ENCODE assay signal across 1 cellular context in the genomic region with DNA sequence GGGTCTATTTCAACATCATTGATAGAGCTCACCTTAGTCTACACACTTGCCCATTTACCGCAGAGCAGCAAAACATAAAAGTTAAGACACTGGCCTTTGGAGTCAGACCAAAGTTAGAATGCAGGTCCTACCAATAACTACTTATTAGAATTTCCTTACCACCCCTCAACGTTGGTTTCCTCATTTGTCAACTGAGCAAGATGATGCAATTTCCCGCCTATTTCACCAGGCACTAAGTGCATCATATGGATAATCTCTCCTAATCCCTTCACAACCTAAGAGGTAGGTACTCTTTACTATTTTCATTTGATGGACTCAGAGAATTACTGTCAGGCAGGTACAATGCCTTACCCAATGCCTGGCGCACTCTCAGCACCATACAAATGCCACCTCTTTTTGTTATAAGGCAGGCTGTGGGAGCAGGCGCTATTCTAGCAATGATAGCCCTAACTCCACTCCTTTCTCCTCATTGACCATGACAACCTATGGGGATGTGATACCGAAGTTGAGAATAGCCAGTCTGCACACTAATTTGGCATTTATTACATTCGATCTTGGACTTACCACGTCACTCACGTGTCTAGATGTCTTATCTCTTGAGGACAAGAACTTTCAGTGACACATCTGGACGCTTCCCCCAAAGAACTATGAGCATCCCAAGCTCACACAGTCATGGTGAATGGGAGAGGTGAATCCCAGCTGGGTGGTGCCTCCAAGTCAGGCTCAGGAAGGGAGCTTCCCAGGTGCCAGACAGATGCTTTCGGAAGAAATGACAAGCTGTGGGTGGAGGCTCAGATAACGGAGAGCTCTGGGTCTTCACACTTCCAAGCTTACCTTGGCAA.
A peak's percentile ranks its signal among the peaks of the same experiment; 100 is the strongest.
TF ChIP-seq lines count a peak whose summit lies in the region.

No MANE protein-coding gene starts in this region.

TF ChIP-seq in K562, 482 proteins besides CTCF, POLR2A, EP300 and RAD21 (continued from another document):
- TF ChIP-seq, protein P1, sequence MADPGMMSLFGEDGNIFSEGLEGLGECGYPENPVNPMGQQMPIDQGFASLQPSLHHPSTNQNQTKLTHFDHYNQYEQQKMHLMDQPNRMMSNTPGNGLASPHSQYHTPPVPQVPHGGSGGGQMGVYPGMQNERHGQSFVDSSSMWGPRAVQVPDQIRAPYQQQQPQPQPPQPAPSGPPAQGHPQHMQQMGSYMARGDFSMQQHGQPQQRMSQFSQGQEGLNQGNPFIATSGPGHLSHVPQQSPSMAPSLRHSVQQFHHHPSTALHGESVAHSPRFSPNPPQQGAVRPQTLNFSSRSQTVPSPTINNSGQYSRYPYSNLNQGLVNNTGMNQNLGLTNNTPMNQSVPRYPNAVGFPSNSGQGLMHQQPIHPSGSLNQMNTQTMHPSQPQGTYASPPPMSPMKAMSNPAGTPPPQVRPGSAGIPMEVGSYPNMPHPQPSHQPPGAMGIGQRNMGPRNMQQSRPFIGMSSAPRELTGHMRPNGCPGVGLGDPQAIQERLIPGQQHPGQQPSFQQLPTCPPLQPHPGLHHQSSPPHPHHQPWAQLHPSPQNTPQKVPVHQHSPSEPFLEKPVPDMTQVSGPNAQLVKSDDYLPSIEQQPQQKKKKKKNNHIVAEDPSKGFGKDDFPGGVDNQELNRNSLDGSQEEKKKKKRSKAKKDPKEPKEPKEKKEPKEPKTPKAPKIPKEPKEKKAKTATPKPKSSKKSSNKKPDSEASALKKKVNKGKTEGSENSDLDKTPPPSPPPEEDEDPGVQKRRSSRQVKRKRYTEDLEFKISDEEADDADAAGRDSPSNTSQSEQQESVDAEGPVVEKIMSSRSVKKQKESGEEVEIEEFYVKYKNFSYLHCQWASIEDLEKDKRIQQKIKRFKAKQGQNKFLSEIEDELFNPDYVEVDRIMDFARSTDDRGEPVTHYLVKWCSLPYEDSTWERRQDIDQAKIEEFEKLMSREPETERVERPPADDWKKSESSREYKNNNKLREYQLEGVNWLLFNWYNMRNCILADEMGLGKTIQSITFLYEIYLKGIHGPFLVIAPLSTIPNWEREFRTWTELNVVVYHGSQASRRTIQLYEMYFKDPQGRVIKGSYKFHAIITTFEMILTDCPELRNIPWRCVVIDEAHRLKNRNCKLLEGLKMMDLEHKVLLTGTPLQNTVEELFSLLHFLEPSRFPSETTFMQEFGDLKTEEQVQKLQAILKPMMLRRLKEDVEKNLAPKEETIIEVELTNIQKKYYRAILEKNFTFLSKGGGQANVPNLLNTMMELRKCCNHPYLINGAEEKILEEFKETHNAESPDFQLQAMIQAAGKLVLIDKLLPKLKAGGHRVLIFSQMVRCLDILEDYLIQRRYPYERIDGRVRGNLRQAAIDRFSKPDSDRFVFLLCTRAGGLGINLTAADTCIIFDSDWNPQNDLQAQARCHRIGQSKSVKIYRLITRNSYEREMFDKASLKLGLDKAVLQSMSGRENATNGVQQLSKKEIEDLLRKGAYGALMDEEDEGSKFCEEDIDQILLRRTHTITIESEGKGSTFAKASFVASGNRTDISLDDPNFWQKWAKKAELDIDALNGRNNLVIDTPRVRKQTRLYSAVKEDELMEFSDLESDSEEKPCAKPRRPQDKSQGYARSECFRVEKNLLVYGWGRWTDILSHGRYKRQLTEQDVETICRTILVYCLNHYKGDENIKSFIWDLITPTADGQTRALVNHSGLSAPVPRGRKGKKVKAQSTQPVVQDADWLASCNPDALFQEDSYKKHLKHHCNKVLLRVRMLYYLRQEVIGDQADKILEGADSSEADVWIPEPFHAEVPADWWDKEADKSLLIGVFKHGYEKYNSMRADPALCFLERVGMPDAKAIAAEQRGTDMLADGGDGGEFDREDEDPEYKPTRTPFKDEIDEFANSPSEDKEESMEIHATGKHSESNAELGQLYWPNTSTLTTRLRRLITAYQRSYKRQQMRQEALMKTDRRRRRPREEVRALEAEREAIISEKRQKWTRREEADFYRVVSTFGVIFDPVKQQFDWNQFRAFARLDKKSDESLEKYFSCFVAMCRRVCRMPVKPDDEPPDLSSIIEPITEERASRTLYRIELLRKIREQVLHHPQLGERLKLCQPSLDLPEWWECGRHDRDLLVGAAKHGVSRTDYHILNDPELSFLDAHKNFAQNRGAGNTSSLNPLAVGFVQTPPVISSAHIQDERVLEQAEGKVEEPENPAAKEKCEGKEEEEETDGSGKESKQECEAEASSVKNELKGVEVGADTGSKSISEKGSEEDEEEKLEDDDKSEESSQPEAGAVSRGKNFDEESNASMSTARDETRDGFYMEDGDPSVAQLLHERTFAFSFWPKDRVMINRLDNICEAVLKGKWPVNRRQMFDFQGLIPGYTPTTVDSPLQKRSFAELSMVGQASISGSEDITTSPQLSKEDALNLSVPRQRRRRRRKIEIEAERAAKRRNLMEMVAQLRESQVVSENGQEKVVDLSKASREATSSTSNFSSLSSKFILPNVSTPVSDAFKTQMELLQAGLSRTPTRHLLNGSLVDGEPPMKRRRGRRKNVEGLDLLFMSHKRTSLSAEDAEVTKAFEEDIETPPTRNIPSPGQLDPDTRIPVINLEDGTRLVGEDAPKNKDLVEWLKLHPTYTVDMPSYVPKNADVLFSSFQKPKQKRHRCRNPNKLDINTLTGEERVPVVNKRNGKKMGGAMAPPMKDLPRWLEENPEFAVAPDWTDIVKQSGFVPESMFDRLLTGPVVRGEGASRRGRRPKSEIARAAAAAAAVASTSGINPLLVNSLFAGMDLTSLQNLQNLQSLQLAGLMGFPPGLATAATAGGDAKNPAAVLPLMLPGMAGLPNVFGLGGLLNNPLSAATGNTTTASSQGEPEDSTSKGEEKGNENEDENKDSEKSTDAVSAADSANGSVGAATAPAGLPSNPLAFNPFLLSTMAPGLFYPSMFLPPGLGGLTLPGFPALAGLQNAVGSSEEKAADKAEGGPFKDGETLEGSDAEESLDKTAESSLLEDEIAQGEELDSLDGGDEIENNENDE (IDR thresholded peaks at IDR 0.05; ENCODE audit: low read depth, low read length) = no peak
- TF ChIP-seq ARHGAP35 (IDR thresholded peaks at IDR 0.05; ENCODE audit: partially characterized antibody) (no peak), CEBPG (CRISPR knock-in tag; IDR thresholded peaks at IDR 0.05) (no peak), CEBPG (tag; conservative IDR thresholded peaks at IDR 0.05 in 1 of 2, IDR thresholded peaks at IDR 0.05 in 1 of 2) (peak; percentile 50 to 87; a peak in 3 of 4 replicates), ZKSCAN8 (CRISPR knock-in tag; IDR thresholded peaks at IDR 0.05) (no peak), HDAC8 (tag; IDR thresholded peaks at IDR 0.05) (no peak), MIER1 (IDR thresholded peaks at IDR 0.05; ENCODE audit: low read depth) (no peak), TRIM24 (IDR thresholded peaks at IDR 0.05) (peak; percentile 20 to 51; a peak in 2 of 4 replicates), TARDBP (IDR thresholded peaks at IDR 0.05) (no peak), ZNF551 (CRISPR knock-in tag; IDR thresholded peaks at IDR 0.05) (no peak), NONO (IDR thresholded peaks at IDR 0.05; ENCODE audit: low read depth in 2 of 2, low read length in 1 of 2) (no peak), BHLHE40 (IDR thresholded peaks at IDR 0.05; ENCODE audit: low read length) (peak; percentile 37; the same call in 1 of the 2 replicates), SIN3A (IDR thresholded peaks at IDR 0.05; ENCODE audit: borderline replicate concordance in 2 of 2, control insufficient read depth in 1 of 2, low read depth in 2 of 2, low read length in 2 of 2) (no peak), L3MBTL2 (IDR thresholded peaks at IDR 0.05) (0 out of 2 replicates have a peak, but pooled peaks have one; percentile 24), STAT5A (IDR thresholded peaks at IDR 0.05; ENCODE audit: borderline replicate concordance, low read length) (no peak), COPS2 (conservative IDR thresholded peaks at IDR 0.05) (no peak), FOXM1 (IDR thresholded peaks at IDR 0.05; ENCODE audit: low read depth) (no peak), FOXM1 (CRISPR knock-in tag; IDR thresholded peaks at IDR 0.05; ENCODE audit: low read depth) (no peak)
- TF ChIP-seq, protein P2, sequence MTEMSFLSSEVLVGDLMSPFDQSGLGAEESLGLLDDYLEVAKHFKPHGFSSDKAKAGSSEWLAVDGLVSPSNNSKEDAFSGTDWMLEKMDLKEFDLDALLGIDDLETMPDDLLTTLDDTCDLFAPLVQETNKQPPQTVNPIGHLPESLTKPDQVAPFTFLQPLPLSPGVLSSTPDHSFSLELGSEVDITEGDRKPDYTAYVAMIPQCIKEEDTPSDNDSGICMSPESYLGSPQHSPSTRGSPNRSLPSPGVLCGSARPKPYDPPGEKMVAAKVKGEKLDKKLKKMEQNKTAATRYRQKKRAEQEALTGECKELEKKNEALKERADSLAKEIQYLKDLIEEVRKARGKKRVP (CRISPR knock-in tag; IDR thresholded peaks at IDR 0.05) = peak; percentile 31; the same call in 1 of the 2 replicates
- TF ChIP-seq, protein P3, sequence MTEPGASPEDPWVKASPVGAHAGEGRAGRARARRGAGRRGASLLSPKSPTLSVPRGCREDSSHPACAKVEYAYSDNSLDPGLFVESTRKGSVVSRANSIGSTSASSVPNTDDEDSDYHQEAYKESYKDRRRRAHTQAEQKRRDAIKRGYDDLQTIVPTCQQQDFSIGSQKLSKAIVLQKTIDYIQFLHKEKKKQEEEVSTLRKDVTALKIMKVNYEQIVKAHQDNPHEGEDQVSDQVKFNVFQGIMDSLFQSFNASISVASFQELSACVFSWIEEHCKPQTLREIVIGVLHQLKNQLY (CRISPR knock-in tag; conservative IDR thresholded peaks at IDR 0.05) = no peak
